8 cellular contexts compared by ENCODE assay signal in the genomic region with DNA sequence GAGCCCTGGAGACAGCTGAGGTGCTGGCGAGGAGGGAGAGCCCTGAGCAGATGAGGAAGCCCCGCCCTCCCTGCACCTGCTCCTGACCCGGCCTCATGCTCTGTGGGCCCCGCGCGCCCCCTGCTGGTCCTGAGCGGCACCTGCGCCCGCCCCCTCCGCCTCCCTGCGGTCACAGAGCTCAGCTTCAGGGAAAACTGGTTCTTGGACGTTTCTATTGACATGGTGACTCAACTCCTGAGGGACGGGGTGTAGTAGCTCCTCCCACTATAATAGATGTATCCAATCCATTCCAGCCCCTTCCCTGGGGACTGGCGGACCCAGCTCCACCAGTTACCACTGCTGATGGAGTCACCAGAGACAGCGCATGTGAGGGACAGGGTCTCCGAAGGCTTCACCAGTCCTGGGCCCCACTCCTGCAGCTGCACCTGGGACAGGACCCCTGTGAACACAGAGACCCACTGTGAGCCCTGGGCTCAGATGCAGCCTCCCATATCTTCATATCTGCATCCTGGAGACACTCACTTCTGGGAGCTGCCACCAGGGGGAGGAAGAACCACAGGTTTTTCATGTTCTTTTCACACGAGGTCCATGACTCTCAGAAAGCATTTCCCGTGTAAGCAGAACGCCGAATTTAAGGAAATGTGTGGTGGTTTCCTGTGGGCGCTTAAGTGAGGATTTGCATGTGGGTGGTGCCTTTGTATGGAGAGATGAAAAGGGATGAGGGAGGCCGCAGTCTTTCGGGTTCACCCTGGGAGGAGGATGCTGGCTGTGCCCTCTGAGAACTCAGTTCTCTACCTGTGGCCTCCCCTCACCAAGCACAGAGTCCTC.
DNase-seq lines count a peak whose midpoint lies in the region; ATAC-seq, FAIRE-seq and TF ChIP-seq lines count a peak whose summit lies in the region.

No MANE protein-coding gene starts in this region.

- ATAC-seq in HG02610 (IDR thresholded peaks at IDR 0.05; ENCODE audit: unreplicated experiment) = peak; percentile 39
- ATAC-seq in effector memory CD8-positive, alpha-beta T cell (replicated peaks) = peak; percentile 81

- peak overlapping the region; percentile 44 to 60 for H3K4me3 Mint-ChIP-seq in effector memory CD8-positive, alpha-beta T cell

- CTCF ChIA-PET in GM10248 (lab: Yijun Ruan, JAX) = interaction anchor here (0.7 to 11.1 kb wide), 29 partner anchors 8 to 455 kb away, joined by 3 to 227 read pairs (median 5); no protein-coding TSS in a partner anchor

- TF ChIP-seq CTCF in GM10248 (IDR thresholded peaks at IDR 0.05; ENCODE audit: control extremely low read depth, extremely low read depth, low read depth, missing control alignments) = peak; percentile 84

- POLR2A ChIA-PET in GM10248 (lab: Yijun Ruan, JAX) = interaction anchor here (1.4 kb wide), 1 partner anchor 24 kb away, joined by 5 read pairs; no protein-coding TSS in a partner anchor

- DNase-seq in GM10248 (ENCODE audit: extremely low spot score) (peak; percentile 66), NCI-H345 (lab: John Stamatoyannopoulos, UW) (peak; percentile 94), middle frontal gyrus (ENCODE audit: extremely low spot score, low spot score) (no peak), frontal cortex (ENCODE audit: low spot score in 2 of 2) (no peak)
- peak; percentile 94 for DNase-seq in activated CD4-positive, alpha-beta T cell treated with anti-CD3 and anti-CD28 coated beads for 48 hours
- peak; percentile 76 to 81 (median 76) for DNase-seq in effector memory CD8-positive, alpha-beta T cell
- DNase-seq in stimulated activated CD4-positive, alpha-beta T cell treated with anti-CD3 and anti-CD28 coated beads, Interleukin-15, amount 100 ng/mL, for 24 hours = peak; percentile 92

- peaks cover 3% of the 10 kb centered on the region for H3K36me3 Mint-ChIP-seq in effector memory CD8-positive, alpha-beta T cell (ENCODE audit: insufficient read depth)

- H3K27ac Mint-ChIP-seq in effector memory CD8-positive, alpha-beta T cell = no peak overlapping the region

- no peaks in the 10 kb centered on the region for H3K9me3 Mint-ChIP-seq in effector memory CD8-positive, alpha-beta T cell

- H3K4me1 Mint-ChIP-seq in effector memory CD8-positive, alpha-beta T cell (ENCODE audit: low read depth in 2 of 2) = peaks cover 11% of the 10 kb centered on the region in 2 donors

- no peak for FAIRE-seq in frontal cortex (lab: Jason Lieb, UNC)

- peaks cover 45 to 62% of the 10 kb centered on the region in 2 donors for H3K27me3 Mint-ChIP-seq in effector memory CD8-positive, alpha-beta T cell

Comparison
In these comparisons a context has a peak if more than half of its experiments do, and no peak if none do; other contexts are left out.
1. DNase-seq: peak in GM10248 (single experiment), NCI-H345 (single experiment), activated CD4-positive, alpha-beta T cell treated with anti-CD3 and anti-CD28 coated beads for 48 hours (single experiment), effector memory CD8-positive, alpha-beta T cell (3 of 3) and stimulated activated CD4-positive, alpha-beta T cell treated with anti-CD3 and anti-CD28 coated beads, Interleukin-15, amount 100 ng/mL, for 24 hours (single experiment); none in middle frontal gyrus (single experiment) and frontal cortex (0 of 2).